ENCODE assay signal across 18 cellular contexts in genomic region chr3:43583481-43583880, GRCh38. TPM values are rescaled to one million over a fixed set of nuclear protein-coding genes. Genes with fewer than 3 reads are reported as not detected.
DNase-seq lines count a peak whose midpoint lies in the region; ATAC-seq and TF ChIP-seq lines count a peak whose summit lies in the region.
"Had no signal": no experiment of that assay in that cellular context is flagged by ENCODE, and none has a peak within 500 bp of the region (broad histone marks: within the 10 kb centered on the region; RNA-seq: fewer than 3 reads in every experiment).

No MANE protein-coding gene starts in this region.

- H3K9me3 Mint-ChIP-seq in activated naive CD4-positive, alpha-beta T cell treated with anti-CD3 and anti-CD28 coated beads, Interleukin-2, amount 10 ng/mL, durations not matched to agents 7 days and 5 days = peaks cover 2% of the 10 kb centered on the region
- H3K9me3 Mint-ChIP-seq: activated CD4-positive, alpha-beta T cell treated with anti-CD3 and anti-CD28 coated beads, Interleukin-2, amount 10 ng/mL, durations not matched to agents 24 days and 14 days; activated T-cell treated with anti-CD3 and anti-CD28 coated beads, Interleukin-2, amount 50 U/mL, for 72 hours; dendritic cell treated with granulocyte-macrophage colony-stimulating factor and Interleukin-4, amounts not matched to agents 40 ng/mL and 50 ng/mL, for 4 days had no signal

- no peaks in the 10 kb centered on the region for H3K9me3 ChIP-seq in tibial artery
- H3K9me3 ChIP-seq: esophagus squamous epithelium, mucosa of descending colon, pancreas had no signal

- H3K27ac ChIP-seq in tibial artery = peak overlapping the region; percentile 23 to 33
- H3K27ac ChIP-seq: esophagus squamous epithelium, pancreas had no signal

- no peak overlapping the region for H3K4me3 ChIP-seq in NB4 (ENCODE audit: low read depth, low read length)
- no peak overlapping the region for H3K4me3 ChIP-seq in epithelial cell of proximal tubule (ENCODE audit: low read depth, low read length)
- no peak overlapping the region for H3K4me3 ChIP-seq in tibial artery
- H3K4me3 ChIP-seq: esophagus squamous epithelium, mucosa of descending colon, pancreas had no signal

- no peak for TF ChIP-seq POLR2A in NB4 (IDR thresholded peaks at IDR 0.05; ENCODE audit: extremely low read depth, insufficient read length)

- H3K36me3 Mint-ChIP-seq in activated naive CD4-positive, alpha-beta T cell treated with anti-CD3 and anti-CD28 coated beads, Interleukin-2, amount 10 ng/mL, durations not matched to agents 7 days and 5 days = no peaks in the 10 kb centered on the region

- H3K36me3 ChIP-seq in tibial artery = no peaks in the 10 kb centered on the region
- H3K36me3 ChIP-seq: pancreas had no signal

- ATAC-seq in GM18517 (IDR thresholded peaks at IDR 0.05; ENCODE audit: unreplicated experiment) (no peak), GM19452 (IDR thresholded peaks at IDR 0.05; ENCODE audit: unreplicated experiment) (no peak)
- ATAC-seq: mucosa of descending colon, pancreas had no signal

- H3K27ac Mint-ChIP-seq in activated naive CD4-positive, alpha-beta T cell treated with anti-CD3 and anti-CD28 coated beads, Interleukin-2, amount 10 ng/mL, durations not matched to agents 7 days and 5 days = peak overlapping the region; percentile 66
- H3K27ac Mint-ChIP-seq: activated CD4-positive, alpha-beta T cell treated with anti-CD3 and anti-CD28 coated beads, Interleukin-2, amount 10 ng/mL, durations not matched to agents 24 days and 14 days; dendritic cell treated with granulocyte-macrophage colony-stimulating factor and Interleukin-4, amounts not matched to agents 40 ng/mL and 50 ng/mL, for 4 days had no signal

- TF ChIP-seq CTCF in NB4 (IDR thresholded peaks at IDR 0.05; ENCODE audit: low read depth, low read length) = peak; percentile 18
- TF ChIP-seq CTCF in epithelial cell of proximal tubule (conservative IDR thresholded peaks at IDR 0.05; ENCODE audit: low read depth, low read length) = peak; percentile 32
- TF ChIP-seq CTCF in tibial artery (IDR thresholded peaks at IDR 0.05) = no peak

- intact Hi-C loops in tibial artery (cut with DNase I; ENCODE audit: low total_unique reads) = no loop called here

- H3K4me3 Mint-ChIP-seq in activated naive CD4-positive, alpha-beta T cell treated with anti-CD3 and anti-CD28 coated beads, Interleukin-2, amount 10 ng/mL, durations not matched to agents 7 days and 5 days = no peak overlapping the region
- H3K4me3 Mint-ChIP-seq: activated CD4-positive, alpha-beta T cell treated with anti-CD3 and anti-CD28 coated beads, Interleukin-2, amount 10 ng/mL, durations not matched to agents 24 days and 14 days; activated T-cell treated with anti-CD3 and anti-CD28 coated beads, Interleukin-2, amount 50 U/mL, for 72 hours; dendritic cell treated with granulocyte-macrophage colony-stimulating factor and Interleukin-4, amounts not matched to agents 40 ng/mL and 50 ng/mL, for 4 days had no signal

- peaks cover 0 to 27% (median 9%) of the 10 kb centered on the region in 4 donors for H3K4me1 ChIP-seq in tibial artery

- no peaks in the 10 kb centered on the region for H3K27me3 ChIP-seq in tibial artery
- H3K27me3 ChIP-seq: esophagus squamous epithelium, pancreas had no signal

- peaks cover 16% of the 10 kb centered on the region for H3K4me1 Mint-ChIP-seq in activated naive CD4-positive, alpha-beta T cell treated with anti-CD3 and anti-CD28 coated beads, Interleukin-2, amount 10 ng/mL, durations not matched to agents 7 days and 5 days

- H3K27me3 Mint-ChIP-seq in activated naive CD4-positive, alpha-beta T cell treated with anti-CD3 and anti-CD28 coated beads, Interleukin-2, amount 10 ng/mL, durations not matched to agents 7 days and 5 days = no peaks in the 10 kb centered on the region
- H3K27me3 Mint-ChIP-seq: activated CD4-positive, alpha-beta T cell treated with anti-CD3 and anti-CD28 coated beads, Interleukin-2, amount 10 ng/mL, durations not matched to agents 24 days and 14 days; dendritic cell treated with granulocyte-macrophage colony-stimulating factor and Interleukin-4, amounts not matched to agents 40 ng/mL and 50 ng/mL, for 4 days had no signal

- no peak for DNase-seq in activated naive CD4-positive, alpha-beta T cell treated with anti-CD3 and anti-CD28 coated beads, Interleukin-2, amount 10 ng/mL, durations not matched to agents 7 days and 5 days
- no peak for DNase-seq in activated naive CD4-positive, alpha-beta T cell treated with anti-CD3 and anti-CD28 coated beads, Interleukin-2, amount 50 U/mL, for 16 hours
- peak; percentile 2 for DNase-seq in NB4 (ENCODE audit: low read depth)
- no peak for DNase-seq in epithelial cell of proximal tubule (ENCODE audit: low read depth)
- no peak for DNase-seq in tibial artery
- DNase-seq in COLO668 (lab: John Stamatoyannopoulos, UW; ENCODE audit: unreplicated experiment) = no peak
- DNase-seq: ACHN; activated CD4-positive, alpha-beta T cell treated with anti-CD3 and anti-CD28 coated beads, Interleukin-2, amount 10 ng/mL, durations not matched to agents 24 days and 14 days; esophagus squamous epithelium; mucosa of descending colon; NCI-H2107; NCI-H748 treated with DMSO at 0.1 percent for 48 hours; pancreas; Right ventricle myocardium superior had no signal

- CTCF ChIA-PET in activated naive CD4-positive, alpha-beta T cell treated with anti-CD3 and anti-CD28 coated beads, Interleukin-2, amount 10 ng/mL, durations not matched to agents 7 days and 5 days (lab: Charles Lee) = no interaction called here

RNA-seq across cellular contexts. Expression of gene ANO10, which starts 38.3 kb away (rescaled TPM):
- total RNA-seq in epithelial cell of proximal tubule = 21.1 and 30.7 TPM in 2 replicates

Comparison
In these comparisons a context has a peak if more than half of its experiments do, and no peak if none do; other contexts are left out.
1. CTCF ChIP-seq: peak in NB4 (single experiment) and epithelial cell of proximal tubule (single experiment); none in tibial artery (0 of 2).